ENCODE assay signal across 9 cellular contexts in genomic region chr5:38468978-38469706, GRCh38.
A peak's percentile ranks its signal among the peaks of the same experiment; 100 is the strongest.
DNase-seq lines count a peak whose midpoint lies in the region; ATAC-seq and TF ChIP-seq lines count a peak whose summit lies in the region.
"Had no signal": no experiment of that assay in that cellular context is flagged by ENCODE, and none has a peak within 500 bp of the region (broad histone marks: within the 10 kb centered on the region; RNA-seq: fewer than 3 reads in every experiment).

No MANE protein-coding gene starts in this region.

- no peaks in the 10 kb centered on the region for H3K27me3 ChIP-seq in ascending aorta
- no peaks in the 10 kb centered on the region for H3K27me3 ChIP-seq in neuron (ENCODE audit: insufficient read depth, low read length)

- ATAC-seq in GM21367 (IDR thresholded peaks at IDR 0.05; ENCODE audit: unreplicated experiment): no peak
- no peak for ATAC-seq in HG03521 (IDR thresholded peaks at IDR 0.05; ENCODE audit: unreplicated experiment)
- ATAC-seq: WTC11 had no signal

- H3K4me3 ChIP-seq in ascending aorta (peak overlapping the region in 1 of 2 donors; percentile 36), neuron (ENCODE audit: low read length) (no peak overlapping the region), urinary bladder (ENCODE audit: low read depth, low read length) (no peak overlapping the region)

- TF ChIP-seq CTCF in ascending aorta (IDR thresholded peaks at IDR 0.05): no peak

- H3K4me1 ChIP-seq in ascending aorta: peaks cover 27 to 52% of the 10 kb centered on the region in 2 donors
- peaks cover 30% of the 10 kb centered on the region for H3K4me1 ChIP-seq in neuron (ENCODE audit: insufficient read depth, low read length)
- H3K4me1 ChIP-seq in urinary bladder (ENCODE audit: insufficient read depth): no peaks in the 10 kb centered on the region

- H3K9me3 ChIP-seq in ascending aorta (no peaks in the 10 kb centered on the region), neuron (ENCODE audit: low read length) (no peaks in the 10 kb centered on the region)

- H3K27ac ChIP-seq in ascending aorta (peak overlapping the region; percentile 91 to 95), urinary bladder (ENCODE audit: low read depth) (peak overlapping the region; percentile 40)

- H3K36me3 ChIP-seq in ascending aorta (no peaks in the 10 kb centered on the region), neuron (ENCODE audit: insufficient read depth, low read length) (no peaks in the 10 kb centered on the region), urinary bladder (ENCODE audit: insufficient read depth) (no peaks in the 10 kb centered on the region)

- DNase-seq in ascending aorta (ENCODE audit: low spot score in 2 of 2) (peak in 1 of 2 donors; percentile 82), fibroblast of the conjunctiva (ENCODE audit: low read depth) (peak; percentile 59), NCI-H1417 (lab: John Stamatoyannopoulos, UW) (no peak)
- DNase-seq: RPMI8226 had no signal

- 33% methylated on average over 18 of the region's 18 CpGs for WGBS in urinary bladder

- intact Hi-C loops in ascending aorta (cut with DNase I): loop anchor here (2.0 to 5.0 kb wide), 3 partner anchors 78 to 608 kb away; partner anchors contain the start of gene OSMR

- peak overlapping the region; percentile 30 for H2AFZ ChIP-seq in neuron (ENCODE audit: low read depth, low read length)
